Comparison of ENCODE assay signal across 9 cellular contexts in the genomic region with DNA sequence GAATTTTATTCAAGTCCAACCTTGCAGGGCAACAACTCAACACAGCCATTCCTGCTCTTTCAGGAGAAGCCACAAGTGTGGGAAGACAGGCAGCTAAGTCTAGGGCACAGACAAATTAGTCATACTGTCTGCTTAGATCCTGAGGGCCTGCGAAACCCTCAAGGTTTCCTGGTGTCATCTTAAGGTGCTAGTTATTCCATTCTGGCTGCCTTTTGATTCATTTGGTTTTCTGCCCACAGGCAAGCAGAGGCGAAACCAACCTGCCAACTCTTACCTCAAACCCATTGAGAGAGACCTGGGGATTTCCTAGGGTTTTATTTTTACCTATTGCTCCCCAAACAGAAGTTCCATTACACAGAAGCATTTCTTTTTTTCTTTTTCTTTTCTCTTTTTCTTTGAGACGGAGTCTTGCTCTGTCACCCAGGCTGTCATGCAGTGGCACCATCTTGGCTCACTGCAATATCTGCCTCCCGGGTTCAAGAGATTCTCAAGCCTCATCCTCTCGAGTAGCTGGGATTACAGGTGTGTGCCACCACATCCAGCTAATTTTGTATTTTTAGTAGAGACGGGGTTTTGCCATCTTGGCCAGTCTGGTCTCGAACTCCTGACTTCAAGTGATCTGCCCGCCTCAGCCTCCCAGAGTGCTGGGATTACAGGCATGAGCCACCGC. TPM values are rescaled to one million over a fixed set of nuclear protein-coding genes. Genes with fewer than 3 reads are reported as not detected.
DNase-seq lines count a peak whose midpoint lies in the region; ATAC-seq, FAIRE-seq and TF ChIP-seq lines count a peak whose summit lies in the region.
"Had no signal": no experiment of that assay in that cellular context is flagged by ENCODE, and none has a peak within 500 bp of the region (broad histone marks: within the 10 kb centered on the region; RNA-seq: fewer than 3 reads in every experiment).

No MANE protein-coding gene starts in this region.

- H3K4me3 Mint-ChIP-seq in GM23338: no peak overlapping the region
- peak overlapping the region; percentile 53 to 58 for H3K4me3 Mint-ChIP-seq in stimulated activated naive B cell treated with anti-CD40 and anti-IgM and Interleukin-4, amounts not matched to agents 10 μg/mL and 1 μg/mL and 100 μg/mL, for 72 hours

- H3K9me3 ChIP-seq in OCI-LY3 (ENCODE audit: insufficient read depth, low read length): no peaks in the 10 kb centered on the region

- H3K27me3 ChIP-seq in GM23338 (ENCODE audit: insufficient read depth) (no peaks in the 10 kb centered on the region), OCI-LY3 (ENCODE audit: low read depth, low read length) (no peaks in the 10 kb centered on the region)

- H3K4me2 ChIP-seq in GM23338: no peak overlapping the region
- H3K4me2 ChIP-seq in OCI-LY3 (ENCODE audit: low read length): peak overlapping the region; percentile 53

- no peaks in the 10 kb centered on the region for H4K20me1 ChIP-seq in GM23338 (replicated peaks; ENCODE audit: insufficient read depth)
- no peaks in the 10 kb centered on the region for H4K20me1 ChIP-seq in OCI-LY3 (ENCODE audit: insufficient read depth, low read length)

- H3K4me3 ChIP-seq in GM23338 (no peak overlapping the region), OCI-LY3 (ENCODE audit: low read length) (no peak overlapping the region)

- FAIRE-seq in GM12891 (lab: Jason Lieb, UNC): no peak
- FAIRE-seq: endometrium had no signal

- TF ChIP-seq POLR2A in GM12891 (IDR thresholded peaks at IDR 0.05; ENCODE audit: low read depth, low read length): no peak

- intact Hi-C loops in Right ventricle myocardium inferior (cut with DNase I): no loop called here

- H2AFZ ChIP-seq in GM23338: no peak overlapping the region
- H2AFZ ChIP-seq in OCI-LY3 (ENCODE audit: low read depth, low read length): no peak overlapping the region

- no peak overlapping the region for H3K9ac ChIP-seq in OCI-LY3 (ENCODE audit: low read length)

- DNase-seq in GM12891 (ENCODE audit: insufficient read length, low spot score) (no peak), GM23338 (ENCODE audit: low spot score) (no peak), Right ventricle myocardium inferior (ENCODE audit: missing footprints) (no peak), NCI-H1105 treated with DMSO at 0.1 percent for 48 hours (lab: John Stamatoyannopoulos, UW) (no peak), COLO829 (ENCODE audit: low spot score) (no peak)
- peak; percentile 17 for DNase-seq in central memory CD4-positive, alpha-beta T cell
- peak; percentile 76 for DNase-seq in stimulated activated naive B cell treated with anti-CD40 and anti-IgM and Interleukin-4, amounts not matched to agents 10 μg/mL and 1 μg/mL and 100 μg/mL, for 72 hours

- no peaks in the 10 kb centered on the region for H3F3A ChIP-seq in GM23338 (replicated peaks; ENCODE audit: low read depth)

- H3K9me2 ChIP-seq in GM23338 (ENCODE audit: insufficient read depth): no peaks in the 10 kb centered on the region

- TF ChIP-seq CTCF in GM23338 (conservative IDR thresholded peaks at IDR 0.05; ENCODE audit: low read depth in 2 of 2): no peak
- no peak for TF ChIP-seq CTCF in OCI-LY3 (IDR thresholded peaks at IDR 0.05; ENCODE audit: low read depth, low read length)

- H3K27me3 Mint-ChIP-seq in GM23338 (ENCODE audit: insufficient read depth, low read depth, poor library complexity): no peaks in the 10 kb centered on the region
- H3K27me3 Mint-ChIP-seq in stimulated activated naive B cell treated with anti-CD40 and anti-IgM and Interleukin-4, amounts not matched to agents 10 μg/mL and 1 μg/mL and 100 μg/mL, for 72 hours: no peaks in the 10 kb centered on the region

- ATAC-seq in GM23338: no peak
- peak; percentile 84 to 85 for ATAC-seq in stimulated activated naive B cell treated with anti-CD40 and anti-IgM and Interleukin-4, amounts not matched to agents 10 μg/mL and 1 μg/mL and 100 μg/mL, for 72 hours (replicated peaks)
- no peak for ATAC-seq in Right ventricle myocardium inferior

- no peaks in the 10 kb centered on the region for H3K9me3 Mint-ChIP-seq in GM23338
- H3K9me3 Mint-ChIP-seq in stimulated activated naive B cell treated with anti-CD40 and anti-IgM and Interleukin-4, amounts not matched to agents 10 μg/mL and 1 μg/mL and 100 μg/mL, for 72 hours: no peaks in the 10 kb centered on the region

- H3K27ac ChIP-seq in GM23338 (ENCODE audit: low read depth) (no peak overlapping the region), OCI-LY3 (ENCODE audit: low read length) (peak overlapping the region; percentile 21; the same call in 1 of the 2 replicates)

- H3K4me1 ChIP-seq in GM23338 (ENCODE audit: insufficient read depth) (no peaks in the 10 kb centered on the region), OCI-LY3 (ENCODE audit: low read length) (peaks cover 47% of the 10 kb centered on the region)

- H3K36me3 Mint-ChIP-seq in GM23338 (ENCODE audit: low read depth): no peaks in the 10 kb centered on the region
- H3K36me3 Mint-ChIP-seq in stimulated activated naive B cell treated with anti-CD40 and anti-IgM and Interleukin-4, amounts not matched to agents 10 μg/mL and 1 μg/mL and 100 μg/mL, for 72 hours: no peaks in the 10 kb centered on the region

- H3K79me2 ChIP-seq in GM23338 (replicated peaks; ENCODE audit: insufficient read depth): no peaks in the 10 kb centered on the region
- H3K79me2 ChIP-seq in OCI-LY3 (ENCODE audit: low read length): no peaks in the 10 kb centered on the region

- H3K27ac Mint-ChIP-seq in GM23338: 0 out of 2 replicates have a peak overlapping the region, but pooled peaks have one; percentile 29
- H3K27ac Mint-ChIP-seq in stimulated activated naive B cell treated with anti-CD40 and anti-IgM and Interleukin-4, amounts not matched to agents 10 μg/mL and 1 μg/mL and 100 μg/mL, for 72 hours: peak overlapping the region; percentile 94

- H3K36me3 ChIP-seq in GM23338 (ENCODE audit: insufficient read depth): no peaks in the 10 kb centered on the region
- no peaks in the 10 kb centered on the region for H3K36me3 ChIP-seq in OCI-LY3 (replicated peaks; ENCODE audit: low read depth, low read length)

- peaks cover 5% of the 10 kb centered on the region; the same call in 2 of the 3 replicates for H3K4me1 Mint-ChIP-seq in GM23338
- peaks cover 53 to 72% of the 10 kb centered on the region in 2 donors for H3K4me1 Mint-ChIP-seq in stimulated activated naive B cell treated with anti-CD40 and anti-IgM and Interleukin-4, amounts not matched to agents 10 μg/mL and 1 μg/mL and 100 μg/mL, for 72 hours

TF ChIP-seq in GM12891, 5 proteins besides CTCF, POLR2A, EP300 and RAD21:
- TF ChIP-seq POU2F2 (IDR thresholded peaks at IDR 0.05; ENCODE audit: low read depth, low read length): 0 out of 2 replicates have a peak, but pooled peaks have one; percentile 31
- no peak for TF ChIP-seq SPI1 (IDR thresholded peaks at IDR 0.05; ENCODE audit: low read depth, low read length)
- TF ChIP-seq POLR2AphosphoS5 (IDR thresholded peaks at IDR 0.05; ENCODE audit: low read depth, low read length): no peak
- peak; percentile 24 for TF ChIP-seq PAX5 (IDR thresholded peaks at IDR 0.05; ENCODE audit: insufficient read depth, low read length, severe bottlenecking)
- no peak for TF ChIP-seq TAF1 (IDR thresholded peaks at IDR 0.05; ENCODE audit: low read depth, low read length)
TF ChIP-seq in GM12891: peak in this region for 2.

TF ChIP-seq in GM23338, 12 proteins besides CTCF, POLR2A, EP300 and RAD21:
- TF ChIP-seq NANOG (IDR thresholded peaks at IDR 0.05; ENCODE audit: borderline replicate concordance) (no peak), EZH2 (IDR thresholded peaks at IDR 0.05; ENCODE audit: low read depth, unreplicated experiment) (no peak), JUNB (IDR thresholded peaks at IDR 0.05; ENCODE audit: unreplicated experiment) (no peak)

RNA-seq across cellular contexts. Expression of a gene that starts 23.7 kb away (rescaled TPM):
- not detected for polyA plus RNA-seq in GM12891 (2012; ENCODE audit: low read depth, missing spikeins)
- not detected in 2 replicates for total RNA-seq in GM23338 (2014; rRNA removed; shearing (Covaris generic))
- not detected in 2 replicates for polyA plus RNA-seq in GM23338 (2016; fragmentation: Nextera tagmentation; extraction: Ambion mirVana)
- total RNA-seq in Right ventricle myocardium inferior: not detected

RNA-seq across cellular contexts. Expression of a gene that starts 32.3 kb away (rescaled TPM):
- polyA plus RNA-seq in GM12891 (2012; ENCODE audit: low read depth, missing spikeins): not detected
- not detected in 2 replicates for total RNA-seq in GM23338 (2014; rRNA removed; shearing (Covaris generic))
- 0.12 TPM in 1 of 2 replicates, not detected in the other for polyA plus RNA-seq in GM23338 (2016; fragmentation: Nextera tagmentation; extraction: Ambion mirVana)
- total RNA-seq in Right ventricle myocardium inferior: not detected

Comparison
In these comparisons a context has a peak if more than half of its experiments do, and no peak if none do; other contexts are left out.
1. DNase-seq: peak in central memory CD4-positive, alpha-beta T cell (single experiment) and stimulated activated naive B cell treated with anti-CD40 and anti-IgM and Interleukin-4, amounts not matched to agents 10 μg/mL and 1 μg/mL and 100 μg/mL, for 72 hours (single experiment); none in GM12891 (single experiment), GM23338 (single experiment), Right ventricle myocardium inferior (single experiment), NCI-H1105 treated with DMSO at 0.1 percent for 48 hours (single experiment) and COLO829 (single experiment).
2. ATAC-seq: peak in stimulated activated naive B cell treated with anti-CD40 and anti-IgM and Interleukin-4, amounts not matched to agents 10 μg/mL and 1 μg/mL and 100 μg/mL, for 72 hours (2 of 2); none in GM23338 (single experiment) and Right ventricle myocardium inferior (single experiment).